In genomic region chr18:28087173-28087563, GRCh38 we compare ENCODE assay signal across 9 cellular contexts.
DNase-seq lines count a peak whose midpoint lies in the region; ATAC-seq, FAIRE-seq and TF ChIP-seq lines count a peak whose summit lies in the region.
"Had no signal": no experiment of that assay in that cellular context is flagged by ENCODE, and none has a peak within 500 bp of the region (broad histone marks: within the 10 kb centered on the region; RNA-seq: fewer than 3 reads in every experiment).

No MANE protein-coding gene starts in this region.

- no peaks in the 10 kb centered on the region for H3K27me3 Mint-ChIP-seq in neural crest cell (ENCODE audit: low read depth)

- no peaks in the 10 kb centered on the region for H3K36me3 Mint-ChIP-seq in neural crest cell (ENCODE audit: low read depth)

- H3K4me1 Mint-ChIP-seq in neural crest cell: peaks cover 82% of the 10 kb centered on the region

- no peak for ATAC-seq in GM21717 (IDR thresholded peaks at IDR 0.05; ENCODE audit: unreplicated experiment)

- peak overlapping the region; percentile 96 for H3K27ac Mint-ChIP-seq in neural crest cell (ENCODE audit: unreplicated experiment)

- peak overlapping the region; percentile 54 for H3K4me3 Mint-ChIP-seq in neural crest cell

- H3K9me3 Mint-ChIP-seq in neural crest cell: no peaks in the 10 kb centered on the region

- no peak for FAIRE-seq in GM19239 (lab: Jason Lieb, UNC)

- TF ChIP-seq CTCF in fibroblast of pulmonary artery (IDR thresholded peaks at IDR 0.05; ENCODE audit: low read length, missing control alignments) (no peak), neural crest cell (conservative IDR thresholded peaks at IDR 0.05) (no peak)

- H3K4me3 ChIP-seq in fibroblast of pulmonary artery (replicated peaks; ENCODE audit: low read depth, low read length): peak overlapping the region; percentile 36

- DNase-seq in EH (ENCODE audit: low read depth) (peak; percentile 58), NCI-H69 (lab: John Stamatoyannopoulos, UW) (peak; percentile 28), fibroblast of pulmonary artery (ENCODE audit: low read depth) (peak; percentile 56), neural crest cell (ENCODE audit: low read depth, low spot score) (no peak), GM19239 (ENCODE audit: insufficient read length, low spot score) (no peak), NCI-H82 (lab: John Stamatoyannopoulos, UW) (no peak)
- DNase-seq in activated CD4-positive, alpha-beta T cell treated with anti-CD3 and anti-CD28 coated beads for 1 hour: no peak
- DNase-seq: effector CD4-positive, alpha-beta T cell had no signal

Comparison
In these comparisons a context has a peak if more than half of its experiments do, and no peak if none do; other contexts are left out.
1. DNase-seq: peak in EH (single experiment), NCI-H69 (single experiment) and fibroblast of pulmonary artery (single experiment); none in neural crest cell (single experiment), GM19239 (single experiment), NCI-H82 (single experiment) and activated CD4-positive, alpha-beta T cell treated with anti-CD3 and anti-CD28 coated beads for 1 hour (single experiment).